Comparison of ENCODE assay signal across 8 cellular contexts in genomic region chr2:75627902-75628504, GRCh38. TPM values are rescaled to one million over a fixed set of nuclear protein-coding genes. Genes with fewer than 3 reads are reported as not detected.
DNase-seq lines count a peak whose midpoint lies in the region; ATAC-seq, FAIRE-seq and TF ChIP-seq lines count a peak whose summit lies in the region.

No MANE protein-coding gene starts in this region.

- ATAC-seq in HG03460 (IDR thresholded peaks at IDR 0.05; ENCODE audit: unreplicated experiment): peak; percentile 85
- ATAC-seq in effector memory CD8-positive, alpha-beta T cell (replicated peaks): peak; percentile 76
- ATAC-seq in stimulated activated memory B cell treated with anti-CD40 and anti-IgM and Interleukin-4, amounts not matched to agents 10 μg/mL and 1 μg/mL and 100 μg/mL, for 72 hours: peak; percentile 67

- H3K9me3 Mint-ChIP-seq in CD14-positive monocyte (no peaks in the 10 kb centered on the region), mesothelial cell of epicardium (no peaks in the 10 kb centered on the region)
- no peaks in the 10 kb centered on the region for H3K9me3 Mint-ChIP-seq in effector memory CD8-positive, alpha-beta T cell
- no peaks in the 10 kb centered on the region for H3K9me3 Mint-ChIP-seq in stimulated activated memory B cell treated with anti-CD40 and anti-IgM and Interleukin-4, amounts not matched to agents 10 μg/mL and 1 μg/mL and 100 μg/mL, for 72 hours

- H3K27me3 Mint-ChIP-seq in CD14-positive monocyte (ENCODE audit: low read depth in 3 of 3) (peaks cover 6 to 11% (median 9%) of the 10 kb centered on the region in 3 donors), mesothelial cell of epicardium (ENCODE audit: low read depth) (peaks cover 6% of the 10 kb centered on the region)
- H3K27me3 Mint-ChIP-seq in effector memory CD8-positive, alpha-beta T cell: peaks cover 26 to 64% of the 10 kb centered on the region in 2 donors
- H3K27me3 Mint-ChIP-seq in stimulated activated memory B cell treated with anti-CD40 and anti-IgM and Interleukin-4, amounts not matched to agents 10 μg/mL and 1 μg/mL and 100 μg/mL, for 72 hours: peaks cover 26% of the 10 kb centered on the region

- peak; percentile 84 for FAIRE-seq in GM19239 (lab: Jason Lieb, UNC)

- no peak overlapping the region for H3K27ac Mint-ChIP-seq in CD14-positive monocyte
- H3K27ac Mint-ChIP-seq in effector memory CD8-positive, alpha-beta T cell: no peak overlapping the region
- H3K27ac Mint-ChIP-seq in mesothelial cell of epicardium: no peak overlapping the region
- H3K27ac Mint-ChIP-seq in stimulated activated memory B cell treated with anti-CD40 and anti-IgM and Interleukin-4, amounts not matched to agents 10 μg/mL and 1 μg/mL and 100 μg/mL, for 72 hours: no peak overlapping the region

- DNase-seq in CD14-positive monocyte (ENCODE audit: low spot score) (no peak), GM19239 (ENCODE audit: insufficient read length, low spot score) (peak; percentile 47), NCI-H69 (lab: John Stamatoyannopoulos, UW) (peak; percentile 77), mesothelial cell of epicardium (ENCODE audit: low spot score in 2 of 2, unreplicated experiment in 2 of 2) (peak; percentile 64 to 87)
- peak; percentile 38 to 55 for DNase-seq in activated CD4-positive, alpha-beta T cell treated with anti-CD3 and anti-CD28 coated beads, Interleukin-2, amount 50 U/mL, for 4 hours
- peak; percentile 37 to 49 (median 39) for DNase-seq in effector memory CD8-positive, alpha-beta T cell

- peak; percentile 90 for TF ChIP-seq CTCF in CD14-positive monocyte (IDR thresholded peaks at IDR 0.05)
- TF ChIP-seq CTCF in mesothelial cell of epicardium (IDR thresholded peaks at IDR 0.05; ENCODE audit: unreplicated experiment): peak; percentile 87

- H3K4me3 Mint-ChIP-seq in CD14-positive monocyte (no peak overlapping the region), mesothelial cell of epicardium (no peak overlapping the region)
- no peak overlapping the region for H3K4me3 Mint-ChIP-seq in effector memory CD8-positive, alpha-beta T cell
- H3K4me3 Mint-ChIP-seq in stimulated activated memory B cell treated with anti-CD40 and anti-IgM and Interleukin-4, amounts not matched to agents 10 μg/mL and 1 μg/mL and 100 μg/mL, for 72 hours: no peak overlapping the region

- intact Hi-C loops in CD14-positive monocyte (cut with micrococcal nuclease): no loop called here

- H3K4me1 Mint-ChIP-seq in CD14-positive monocyte: no peaks in the 10 kb centered on the region
- H3K4me1 Mint-ChIP-seq in effector memory CD8-positive, alpha-beta T cell (ENCODE audit: low read depth in 2 of 2): no peaks in the 10 kb centered on the region
- H3K4me1 Mint-ChIP-seq in mesothelial cell of epicardium: peaks cover 12% of the 10 kb centered on the region
- no peaks in the 10 kb centered on the region for H3K4me1 Mint-ChIP-seq in stimulated activated memory B cell treated with anti-CD40 and anti-IgM and Interleukin-4, amounts not matched to agents 10 μg/mL and 1 μg/mL and 100 μg/mL, for 72 hours

- H3K36me3 Mint-ChIP-seq in CD14-positive monocyte: no peaks in the 10 kb centered on the region
- H3K36me3 Mint-ChIP-seq in effector memory CD8-positive, alpha-beta T cell (ENCODE audit: insufficient read depth): no peaks in the 10 kb centered on the region
- H3K36me3 Mint-ChIP-seq in mesothelial cell of epicardium: no peaks in the 10 kb centered on the region
- H3K36me3 Mint-ChIP-seq in stimulated activated memory B cell treated with anti-CD40 and anti-IgM and Interleukin-4, amounts not matched to agents 10 μg/mL and 1 μg/mL and 100 μg/mL, for 72 hours: no peaks in the 10 kb centered on the region

RNA-seq across cellular contexts. Expression of gene MRPL19, which starts 18.6 kb away (rescaled TPM):
- 10 to 100 TPM; 25.0 TPM for polyA plus RNA-seq in CD14-positive monocyte
- total RNA-seq in mesothelial cell of epicardium: 47.6 to 51.7 TPM (median 49.9 TPM) in 3 replicates
